In genomic region chr19:27792576-27793127, GRCh38 we compare ENCODE assay signal across 8 cellular contexts.
DNase-seq lines count a peak whose midpoint lies in the region; ATAC-seq and TF ChIP-seq lines count a peak whose summit lies in the region.

No MANE protein-coding gene starts in this region.

- DNase-seq in DMS79 treated with DMSO at 0.1 percent for 48 hours (lab: John Stamatoyannopoulos, UW): peak; percentile 54
- DNase-seq in DMS79 (lab: John Stamatoyannopoulos, UW): no peak
- DNase-seq in activated CD8-positive, alpha-beta T cell treated with anti-CD3 and anti-CD28 coated beads for 36 hours: no peak
- no peak for DNase-seq in globus pallidus (ENCODE audit: low spot score)
- DNase-seq in hepatic stellate cell (ENCODE audit: low spot score): no peak

- CTCF ChIA-PET in activated CD8-positive, alpha-beta T cell treated with anti-CD3 and anti-CD28 coated beads for 36 hours (lab: Charles Lee): no interaction called here

- H3K4me1 Mint-ChIP-seq in activated CD8-positive, alpha-beta T cell treated with anti-CD3 and anti-CD28 coated beads for 36 hours (ENCODE audit: low read depth): peaks cover 29% of the 10 kb centered on the region
- peaks cover 24% of the 10 kb centered on the region for H3K4me1 Mint-ChIP-seq in stimulated activated memory B cell treated with anti-CD40 and anti-IgM and Interleukin-4, amounts not matched to agents 10 μg/mL and 1 μg/mL and 100 μg/mL, for 72 hours

- no peak for TF ChIP-seq CTCF in activated CD8-positive, alpha-beta T cell treated with anti-CD3 and anti-CD28 coated beads for 36 hours (IDR thresholded peaks at IDR 0.05)

- peak overlapping the region; percentile 99 for H3K27ac Mint-ChIP-seq in activated CD8-positive, alpha-beta T cell treated with anti-CD3 and anti-CD28 coated beads for 36 hours
- peak overlapping the region; percentile 86 for H3K27ac Mint-ChIP-seq in stimulated activated memory B cell treated with anti-CD40 and anti-IgM and Interleukin-4, amounts not matched to agents 10 μg/mL and 1 μg/mL and 100 μg/mL, for 72 hours

- H3K9me3 Mint-ChIP-seq in activated CD8-positive, alpha-beta T cell treated with anti-CD3 and anti-CD28 coated beads for 36 hours: no peaks in the 10 kb centered on the region
- H3K9me3 Mint-ChIP-seq in stimulated activated memory B cell treated with anti-CD40 and anti-IgM and Interleukin-4, amounts not matched to agents 10 μg/mL and 1 μg/mL and 100 μg/mL, for 72 hours: no peaks in the 10 kb centered on the region

- no peak for ATAC-seq in activated CD8-positive, alpha-beta T cell treated with anti-CD3 and anti-CD28 coated beads for 36 hours
- ATAC-seq in stimulated activated memory B cell treated with anti-CD40 and anti-IgM and Interleukin-4, amounts not matched to agents 10 μg/mL and 1 μg/mL and 100 μg/mL, for 72 hours: no peak
- ATAC-seq in HG02970 (IDR thresholded peaks at IDR 0.05; ENCODE audit: low FRiP score, unreplicated experiment): no peak

- H3K27me3 Mint-ChIP-seq in activated CD8-positive, alpha-beta T cell treated with anti-CD3 and anti-CD28 coated beads for 36 hours: no peaks in the 10 kb centered on the region
- no peaks in the 10 kb centered on the region for H3K27me3 Mint-ChIP-seq in stimulated activated memory B cell treated with anti-CD40 and anti-IgM and Interleukin-4, amounts not matched to agents 10 μg/mL and 1 μg/mL and 100 μg/mL, for 72 hours

- POLR2A ChIA-PET in activated CD8-positive, alpha-beta T cell treated with anti-CD3 and anti-CD28 coated beads for 36 hours (lab: Charles Lee): interaction anchor here (0.8 to 1.3 kb wide), 2 partner anchors 11 to 538 kb away, joined by 3 to 4 read pairs; no protein-coding TSS in a partner anchor

- H3K4me3 ChIP-seq in iPS-11a (ENCODE audit: low read depth, low read length): peak overlapping the region; percentile 88

- peaks cover 27% of the 10 kb centered on the region for H3K36me3 Mint-ChIP-seq in activated CD8-positive, alpha-beta T cell treated with anti-CD3 and anti-CD28 coated beads for 36 hours (ENCODE audit: low read depth)
- H3K36me3 Mint-ChIP-seq in stimulated activated memory B cell treated with anti-CD40 and anti-IgM and Interleukin-4, amounts not matched to agents 10 μg/mL and 1 μg/mL and 100 μg/mL, for 72 hours: peaks cover 8% of the 10 kb centered on the region

- intact Hi-C loops in activated CD8-positive, alpha-beta T cell treated with anti-CD3 and anti-CD28 coated beads for 36 hours (cut with micrococcal nuclease): no loop called here

- H3K4me3 Mint-ChIP-seq in activated CD8-positive, alpha-beta T cell treated with anti-CD3 and anti-CD28 coated beads for 36 hours: peak overlapping the region; percentile 95
- peak overlapping the region; percentile 93 for H3K4me3 Mint-ChIP-seq in stimulated activated memory B cell treated with anti-CD40 and anti-IgM and Interleukin-4, amounts not matched to agents 10 μg/mL and 1 μg/mL and 100 μg/mL, for 72 hours
